Comparison of ENCODE assay signal across 13 cellular contexts in genomic region chr20:50592282-50593004, GRCh38.
DNase-seq lines count a peak whose midpoint lies in the region; ATAC-seq, FAIRE-seq and TF ChIP-seq lines count a peak whose summit lies in the region.
"Had no signal": no experiment of that assay in that cellular context is flagged by ENCODE, and none has a peak within 500 bp of the region (broad histone marks: within the 10 kb centered on the region; RNA-seq: fewer than 3 reads in every experiment).

No MANE protein-coding gene starts in this region.

- no peaks in the 10 kb centered on the region for H3K9me2 ChIP-seq in GM23338 (ENCODE audit: insufficient read depth)

- no peaks in the 10 kb centered on the region for H3F3A ChIP-seq in GM23338 (replicated peaks; ENCODE audit: low read depth)

- H3K4me1 Mint-ChIP-seq in GM23338 = peaks cover 11% of the 10 kb centered on the region

- H4K20me1 ChIP-seq in GM12878 (ENCODE audit: control insufficient read depth, insufficient read depth) (no peaks in the 10 kb centered on the region), GM23338 (replicated peaks; ENCODE audit: insufficient read depth) (no peaks in the 10 kb centered on the region; the same call in 1 of the 2 replicates)

- H3K27me3 ChIP-seq in GM12878 (replicated peaks in 1 of 2; ENCODE audit: control insufficient read depth in 2 of 2, insufficient read depth in 2 of 2, low read length in 1 of 2) = no peaks in the 10 kb centered on the region
- no peaks in the 10 kb centered on the region for H3K27me3 ChIP-seq in left lung
- peaks cover 0 to 12% (median 0%) of the 10 kb centered on the region in 3 donors for H3K27me3 ChIP-seq in stomach
- no peaks in the 10 kb centered on the region for H3K27me3 ChIP-seq in GM23338 (ENCODE audit: insufficient read depth)

- FAIRE-seq in GM12878 (lab: Jason Lieb, UNC) = no peak
- FAIRE-seq: frontal cortex had no signal

- H3K36me3 ChIP-seq in GM12878 (ENCODE audit: control insufficient read depth in 2 of 2, insufficient read depth in 2 of 2, low read length in 1 of 2) = peaks cover 2 to 9% of the 10 kb centered on the region in 2 experiments
- H3K36me3 ChIP-seq in left lung = peaks cover 0 to 48% of the 10 kb centered on the region in 2 donors
- peaks cover 10 to 37% (median 25%) of the 10 kb centered on the region in 4 donors for H3K36me3 ChIP-seq in stomach
- H3K36me3 ChIP-seq in GM23338 (ENCODE audit: insufficient read depth) = no peaks in the 10 kb centered on the region

- RAD21 ChIA-PET in GM12878 (lab: Charles Lee; ENCODE audit: unreplicated experiment) = no interaction called here

- WGBS in GM12878 (ENCODE audit: insufficient coverage, insufficient replicate concordance, low lambda C conversion rate, missing lambda C conversion rate) = 95% methylated on average over 19 of the region's 19 CpGs
- 38 to 62% (median 50%) methylated on average over 13 to 19 of the region's 19 CpGs for WGBS in stomach, 5 donors

- no TSS peak for BruUV-seq in GM12878 (replicated peaks; lab: Mats Ljungman, UMichigan)

- H2AFZ ChIP-seq in GM12878 (ENCODE audit: control insufficient read depth, low read depth, low read length) (no peak overlapping the region), GM23338 (no peak overlapping the region)

- no peak for TF ChIP-seq RAD21 in GM12878 (IDR thresholded peaks at IDR 0.05; ENCODE audit: insufficient read depth, low read depth, low read length)

- H3K27ac ChIP-seq in GM12878 (ENCODE audit: control insufficient read depth, insufficient read depth) = no peak overlapping the region
- no peak overlapping the region for H3K27ac ChIP-seq in left lung
- H3K27ac ChIP-seq in stomach = peak overlapping the region in 2 of 5 donors; percentile 13 to 53
- no peak overlapping the region for H3K27ac ChIP-seq in GM23338 (ENCODE audit: low read depth)

- DNase-seq in M059J (ENCODE audit: low read depth) (peak; percentile 56), GM12878 (ENCODE audit: low read depth, low spot score) (no peak), left lung (peak; percentile 67 to 83), stomach (peak; percentile 89), NCI-H2107 treated with DMSO at 0.1 percent for 48 hours (lab: John Stamatoyannopoulos, UW; ENCODE audit: unreplicated experiment) (no peak), GM23338 (ENCODE audit: low spot score) (no peak)
- DNase-seq: CD4-positive, alpha-beta memory T cell; NCI-H1048; NCI-H446 treated with DMSO at 0.1 percent for 48 hours; SW 1271 had no signal

- no peaks in the 10 kb centered on the region for H3K9me3 Mint-ChIP-seq in GM23338
- H3K9me3 Mint-ChIP-seq: activated naive CD4-positive, alpha-beta T cell treated with anti-CD3 and anti-CD28 coated beads, Interleukin-2, amount 50 U/mL, for 24 hours; CD4-positive, alpha-beta memory T cell had no signal

- no peak overlapping the region for H3K9ac ChIP-seq in GM12878 (ENCODE audit: control insufficient read depth, insufficient read depth, low read length)

- TF ChIP-seq EP300 in GM12878 (IDR thresholded peaks at IDR 0.05; ENCODE audit: borderline replicate concordance in 1 of 2, control insufficient read depth in 1 of 2, low read depth in 2 of 2, low read length in 2 of 2) (no peak), stomach (IDR thresholded peaks at IDR 0.05) (no peak)

- H3K27ac Mint-ChIP-seq in GM23338 = no peak overlapping the region
- H3K27ac Mint-ChIP-seq: activated naive CD4-positive, alpha-beta T cell treated with anti-CD3 and anti-CD28 coated beads, Interleukin-2, amount 50 U/mL, for 24 hours had no signal

- no peaks in the 10 kb centered on the region for H3K4me1 ChIP-seq in GM12878 (ENCODE audit: control insufficient read depth, insufficient read depth, low read length)
- peaks cover 7 to 29% of the 10 kb centered on the region in 2 donors for H3K4me1 ChIP-seq in left lung
- peaks cover 7 to 65% (median 40%) of the 10 kb centered on the region in 4 donors for H3K4me1 ChIP-seq in stomach
- H3K4me1 ChIP-seq in GM23338 (ENCODE audit: insufficient read depth) = no peaks in the 10 kb centered on the region

- no peak overlapping the region for H3K4me3 Mint-ChIP-seq in GM23338
- H3K4me3 Mint-ChIP-seq: activated naive CD4-positive, alpha-beta T cell treated with anti-CD3 and anti-CD28 coated beads, Interleukin-2, amount 50 U/mL, for 24 hours; CD4-positive, alpha-beta memory T cell had no signal

- H3K4me3 ChIP-seq in GM12878 (no peak overlapping the region), left lung (no peak overlapping the region), stomach (no peak overlapping the region), GM23338 (no peak overlapping the region)

- intact Hi-C loops in GM12878 (cut with micrococcal nuclease; ENCODE audit: unreplicated experiment) (no loop called here), left lung (cut with DNase I) (no loop called here), stomach (cut with DNase I; ENCODE audit: low total_unique reads) (no loop called here)

- peak; percentile 43; the same call in 1 of the 2 replicates for TF ChIP-seq POLR2A in GM12878 (IDR thresholded peaks at IDR 0.05; ENCODE audit: low read depth, low read length)
- no peak for TF ChIP-seq POLR2A in stomach (IDR thresholded peaks at IDR 0.05)

- POLR2A ChIA-PET in GM12878 (lab: Charles Lee) = no interaction called here

- in situ Hi-C loops in GM12878 (cut with MboI) = no loop called here

- peaks cover 6% of the 10 kb centered on the region for H3K36me3 Mint-ChIP-seq in GM23338 (ENCODE audit: low read depth)

- SMC1A ChIA-PET in GM12878 (lab: Charles Lee; ENCODE audit: uncharacterized antibody, unreplicated experiment) = no interaction called here

- CTCF ChIA-PET in GM12878 (lab: Yijun Ruan, JAX) = interaction anchor here (0.8 to 1.3 kb wide), 4 partner anchors 13 to 311 kb away, joined by 4 to 5 read pairs (median 4); no protein-coding TSS in a partner anchor

- TF ChIP-seq CTCF in GM12878 (IDR thresholded peaks at IDR 0.05 in 2 of 3, conservative IDR thresholded peaks at IDR 0.05 in 1 of 3; ENCODE audit: control insufficient read depth in 2 of 3, extremely low read depth in 1 of 3, insufficient read depth in 1 of 3, low read depth in 3 of 3, low read length in 3 of 3) (no peak), left lung (IDR thresholded peaks at IDR 0.05) (no peak), stomach (IDR thresholded peaks at IDR 0.05) (no peak), GM23338 (conservative IDR thresholded peaks at IDR 0.05; ENCODE audit: low read depth in 2 of 2) (no peak)

- H3K79me2 ChIP-seq in GM12878 (ENCODE audit: control insufficient read depth, insufficient read depth, low read length) (no peaks in the 10 kb centered on the region), GM23338 (replicated peaks; ENCODE audit: insufficient read depth) (no peaks in the 10 kb centered on the region)

- H3K9me3 ChIP-seq in GM12878 (replicated peaks; ENCODE audit: control insufficient read depth, insufficient read depth, low read length) (no peaks in the 10 kb centered on the region), left lung (no peaks in the 10 kb centered on the region), stomach (no peaks in the 10 kb centered on the region)

- ATAC-seq in GM12878 (no peak), left lung (peak; percentile 59), GM23338 (no peak), GM21717 (IDR thresholded peaks at IDR 0.05; ENCODE audit: unreplicated experiment) (no peak)

- H3K27me3 Mint-ChIP-seq in GM23338 (ENCODE audit: insufficient read depth, low read depth, poor library complexity) = peaks cover 6% of the 10 kb centered on the region
- H3K27me3 Mint-ChIP-seq: activated naive CD4-positive, alpha-beta T cell treated with anti-CD3 and anti-CD28 coated beads, Interleukin-2, amount 50 U/mL, for 24 hours; CD4-positive, alpha-beta memory T cell had no signal

- H3K4me2 ChIP-seq in GM12878 (ENCODE audit: control insufficient read depth, insufficient read depth) = no peak overlapping the region
- no peak overlapping the region for H3K4me2 ChIP-seq in GM23338

TF ChIP-seq in GM12878, 131 proteins besides CTCF, POLR2A, EP300 and RAD21:
- TF ChIP-seq POLR2AphosphoS5 (IDR thresholded peaks at IDR 0.05; ENCODE audit: low read length) = 0 out of 2 replicates have a peak, but pooled peaks have one; percentile 2
- TF ChIP-seq ZSCAN29 (IDR thresholded peaks at IDR 0.05) = no peak
- TF ChIP-seq CHD4 (IDR thresholded peaks at IDR 0.05) = no peak

Comparison
In these comparisons a context has a peak if more than half of its experiments do, and no peak if none do; other contexts are left out.
1. DNase-seq: peak in M059J (single experiment), left lung (2 of 2) and stomach (single experiment); none in GM12878 (single experiment), NCI-H2107 treated with DMSO at 0.1 percent for 48 hours (single experiment) and GM23338 (single experiment).